ENCODE assay signal across 26 cellular contexts in the genomic region with DNA sequence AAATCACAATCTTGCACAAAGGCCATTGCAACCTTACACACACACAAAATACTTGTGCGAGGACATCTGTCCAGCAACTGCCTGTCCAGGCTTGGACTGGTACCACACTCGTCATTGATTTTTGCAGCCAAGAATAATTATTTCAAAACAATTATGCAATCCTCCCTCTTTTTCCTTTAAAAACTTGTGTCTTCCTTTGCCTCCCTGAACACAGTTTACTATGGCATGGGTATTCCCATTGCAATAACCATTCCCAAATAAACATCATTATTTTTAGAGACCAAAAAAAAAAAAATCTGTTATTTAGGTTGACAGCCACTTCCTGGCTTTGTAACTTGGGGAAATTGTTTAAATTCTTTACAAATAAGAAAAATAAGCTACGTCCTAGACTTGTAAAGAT. TPM values are rescaled to one million over a fixed set of nuclear protein-coding genes. Genes with fewer than 3 reads are reported as not detected.
DNase-seq lines count a peak whose midpoint lies in the region; ATAC-seq and TF ChIP-seq lines count a peak whose summit lies in the region.
"Had no signal": no experiment of that assay in that cellular context is flagged by ENCODE, and none has a peak within 500 bp of the region (broad histone marks: within the 10 kb centered on the region; RNA-seq: fewer than 3 reads in every experiment).

No MANE protein-coding gene starts in this region.

- no peaks in the 10 kb centered on the region for H3K27me3 ChIP-seq in Karpas-422 (ENCODE audit: low read length)
- no peaks in the 10 kb centered on the region for H3K27me3 ChIP-seq in left ventricle myocardium inferior (ENCODE audit: low read depth)
- H3K27me3 ChIP-seq: BE2C had no signal

- ATAC-seq in sciatic nerve (peak; percentile 52), GM18909 (IDR thresholded peaks at IDR 0.05; ENCODE audit: poor library complexity, unreplicated experiment) (no peak)
- ATAC-seq in stimulated activated naive CD8-positive, alpha-beta T cell treated with anti-CD3 and anti-CD28 coated beads, Interleukin-15, Interleukin-2, amounts not matched to agents 100 U/mL and 50 U/mL, for 24 hours, result no peak
- ATAC-seq: GM23338, Panc1 had no signal

- no peak overlapping the region for H3K4me3 ChIP-seq in Karpas-422 (ENCODE audit: low read length)
- H3K4me3 ChIP-seq in left ventricle myocardium inferior, result no peak overlapping the region
- H3K4me3 ChIP-seq: GM23338, SK-N-MC had no signal

- H3K36me3 ChIP-seq in Karpas-422 (ENCODE audit: insufficient read depth, low read length) (no peaks in the 10 kb centered on the region), left ventricle myocardium inferior (no peaks in the 10 kb centered on the region)
- H3K36me3 ChIP-seq: BE2C had no signal

- H3K4me2 ChIP-seq in Karpas-422 (ENCODE audit: low read depth, low read length, poor library complexity, severe bottlenecking), result no peak overlapping the region
- H3K4me2 ChIP-seq: GM23338 had no signal

- H3K27ac ChIP-seq in Karpas-422 (ENCODE audit: low read length), result no peak overlapping the region
- H3K27ac ChIP-seq in left ventricle myocardium inferior (replicated peaks), result peak overlapping the region; percentile 27
- H3K27ac ChIP-seq: RWPE1, SK-N-MC had no signal

- H4K20me1 ChIP-seq in Karpas-422 (ENCODE audit: insufficient read depth, low read depth, low read length), result no peaks in the 10 kb centered on the region

- H3K9me3 ChIP-seq in Karpas-422 (ENCODE audit: low read length), result no peaks in the 10 kb centered on the region
- no peaks in the 10 kb centered on the region for H3K9me3 ChIP-seq in left ventricle myocardium inferior (replicated peaks)
- H3K9me3 ChIP-seq: BE2C had no signal

- no peak overlapping the region for H2AFZ ChIP-seq in Karpas-422 (ENCODE audit: low read length)
- H2AFZ ChIP-seq: GM23338 had no signal

- H3K4me1 ChIP-seq in Karpas-422 (ENCODE audit: low read length) (no peaks in the 10 kb centered on the region), left ventricle myocardium inferior (peaks cover 8% of the 10 kb centered on the region)
- H3K4me1 ChIP-seq: BE2C had no signal

- in situ Hi-C loops in GM13977 (cut with MboI; ENCODE audit: low pct_unique_long_range_greater_than_20kb, low sequenced_read_pairs, unreplicated experiment), result no loop called here

- H3K79me2 ChIP-seq in Karpas-422 (ENCODE audit: low read length), result no peaks in the 10 kb centered on the region

- H3K9me2 ChIP-seq in Karpas-422 (replicated peaks; ENCODE audit: insufficient read depth, low read length), result no peaks in the 10 kb centered on the region

- DNase-seq in EH (ENCODE audit: low read depth), result peak; percentile 49
- peak; percentile 12 for DNase-seq in Karpas-422
- DNase-seq in left ventricle myocardium inferior, result no peak
- no peak for DNase-seq in sciatic nerve (ENCODE audit: low spot score)
- DNase-seq in stimulated activated naive CD8-positive, alpha-beta T cell treated with anti-CD3 and anti-CD28 coated beads, Interleukin-15, Interleukin-2, amounts not matched to agents 100 U/mL and 50 U/mL, for 24 hours, result no peak
- no peak for DNase-seq in GM13977 (ENCODE audit: low spot score)
- DNase-seq: BE2C; CD8-positive, alpha-beta memory T cell; DMS 273 treated with DMSO at 0.1 percent for 48 hours; DMS79; GF-D8; H9; KG1; NCI-H1048; NCI-H1417; NCI-H1694; NCI-H2029 treated with DMSO at 0.1 percent for 48 hours; NCI-H446 treated with DMSO at 0.1 percent for 48 hours; NCI-H526; SIG-M5 had no signal

- H3K9ac ChIP-seq in Karpas-422 (ENCODE audit: low read length), result no peak overlapping the region

- TF ChIP-seq CTCF in left ventricle myocardium inferior (IDR thresholded peaks at IDR 0.05; ENCODE audit: borderline replicate concordance), result no peak
- no peak for TF ChIP-seq CTCF in GM13977 (IDR thresholded peaks at IDR 0.05; ENCODE audit: extremely low read depth, insufficient read depth, missing control alignments)

- intact Hi-C loops in left ventricle myocardium inferior (cut with micrococcal nuclease) (no loop called here), sciatic nerve (cut with DNase I) (no loop called here)

RNA-seq across cellular contexts. Expression of gene C11orf91, which starts 54.0 kb away (rescaled TPM):
- not detected in 2 replicates for total RNA-seq in Karpas-422 (2014; rRNA removed; shearing (Covaris generic); ENCODE audit: low replicate concordance)
- not detected for total RNA-seq in left ventricle myocardium inferior
- not detected for total RNA-seq in sciatic nerve
- total RNA-seq: CD8-positive, alpha-beta memory T cell; GM23338; H9; OCI-LY7 had no signal

Comparison
In these comparisons a context has a peak if more than half of its experiments do, and no peak if none do; other contexts are left out.
1. DNase-seq: peak in EH (single experiment) and Karpas-422 (single experiment); none in left ventricle myocardium inferior (single experiment), sciatic nerve (single experiment), stimulated activated naive CD8-positive, alpha-beta T cell treated with anti-CD3 and anti-CD28 coated beads, Interleukin-15, Interleukin-2, amounts not matched to agents 100 U/mL and 50 U/mL, for 24 hours (single experiment) and GM13977 (single experiment).